ENCODE assay signal across 1 cellular context in genomic region chr5:181235689-181236366, GRCh38.
TF ChIP-seq lines count a peak whose summit lies in the region.

No MANE protein-coding gene starts in this region.

TF ChIP-seq in HEK293, 187 proteins besides CTCF, POLR2A, EP300 and RAD21 (continued from another document):
- TF ChIP-seq ZNF692 (tag by site-specific recombination; IDR thresholded peaks at IDR 0.05): 0 out of 2 replicates have a peak, but pooled peaks have one; percentile 11
- peak; percentile 4; the same call in 1 of the 2 replicates for TF ChIP-seq ZBTB17 (tag by site-specific recombination; IDR thresholded peaks at IDR 0.05)
